ENCODE assay signal across 28 cellular contexts in the genomic region with DNA sequence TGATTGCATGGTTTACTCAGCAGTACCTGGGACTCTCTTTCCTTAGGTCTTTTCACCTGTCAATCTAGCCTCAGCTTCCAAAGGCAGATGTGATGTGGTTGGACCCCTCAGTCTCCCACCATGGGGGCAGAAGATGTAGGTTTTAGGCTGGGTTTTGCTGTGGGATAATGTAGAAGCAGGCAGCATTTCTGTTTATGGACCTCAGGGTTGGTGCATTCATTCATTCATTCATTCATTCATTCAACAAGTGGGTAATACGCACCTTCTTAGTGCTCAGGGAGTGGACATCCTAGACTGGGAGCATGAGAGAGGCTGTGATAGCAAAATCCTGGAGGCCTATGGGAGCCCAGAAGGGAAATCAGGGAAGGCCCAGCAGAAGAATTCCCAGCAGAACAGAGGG.
"Had no signal": no experiment of that assay in that cellular context is flagged by ENCODE, and none has a peak within 500 bp of the region (broad histone marks: within the 10 kb centered on the region; RNA-seq: fewer than 3 reads in every experiment).

No MANE protein-coding gene starts in this region.

- H3K4me3 ChIP-seq: neural progenitor cell, pancreas, psoas muscle, skin epidermis, smooth muscle cell, spleen, suprapubic skin, testis, tibial nerve, upper lobe of left lung, vagina had no signal

- H3K9ac ChIP-seq: neural progenitor cell had no signal

- H3K27me3 ChIP-seq: neural progenitor cell, pancreas, spleen, suprapubic skin, testis, tibial nerve, upper lobe of left lung, vagina had no signal

- H3K9me3 ChIP-seq: pancreas, psoas muscle, spleen, suprapubic skin, testis, tibial nerve, upper lobe of left lung, vagina had no signal

- H3K4me1 ChIP-seq: pancreas had no signal

- ATAC-seq: naive thymus-derived CD8-positive, alpha-beta T cell; natural killer cell treated with Interleukin-12 subunit alpha and Interleukin-12 subunit beta and Interleukin-15 and Interleukin-18, amount 100 ng/mL, for 72 hours; pancreas; psoas muscle; right cardiac atrium; sciatic nerve; stimulated activated memory B cell treated with anti-CD40 and anti-IgM and Interleukin-4, amounts not matched to agents 10 μg/mL and 1 μg/mL and 100 μg/mL, for 72 hours; stimulated activated naive CD8-positive, alpha-beta T cell treated with anti-CD3 and anti-CD28 coated beads, Interleukin-15, amount 100 ng/mL, for 72 hours; stimulated activated naive CD8-positive, alpha-beta T cell treated with anti-CD3 and anti-CD28 coated beads, Interleukin-15, Interleukin-2, amounts not matched to agents 100 U/mL and 50 U/mL, for 24 hours had no signal

- DNase-seq: naive B cell; naive thymus-derived CD8-positive, alpha-beta T cell; occipital lobe; pancreas; psoas muscle; right cardiac atrium; spleen; stimulated activated CD4-positive, alpha-beta T cell treated with anti-CD3 and anti-CD28 coated beads, Interleukin-12 subunit alpha, Interleukin-12 subunit beta, amount 100 ng/mL, for 4 hours; stimulated activated CD4-positive, alpha-beta T cell treated with anti-CD3 and anti-CD28 coated beads, Interleukin-1b, Interleukin-23, amount 100 ng/mL, for 48 hours; stimulated activated CD4-positive, alpha-beta T cell treated with anti-CD3 and anti-CD28 coated beads, Interleukin-4, amount 100 ng/mL, for 1 hour; stimulated activated CD4-positive, alpha-beta T cell treated with anti-CD3 and anti-CD28 coated beads, Interleukin-4, amount 100 ng/mL, for 4 hours; stimulated activated CD8-positive, alpha-beta memory T cell treated with anti-CD3 and anti-CD28 coated beads, Interleukin-4, amount 100 ng/mL, for 48 hours; stimulated activated naive CD4-positive, alpha-beta T cell; stimulated activated naive CD8-positive, alpha-beta T cell treated with anti-CD3 and anti-CD28 coated beads, Interleukin-15, amount 100 ng/mL, for 72 hours; stimulated activated naive CD8-positive, alpha-beta T cell treated with anti-CD3 and anti-CD28 coated beads, Interleukin-15, Interleukin-2, amounts not matched to agents 100 U/mL and 50 U/mL, for 24 hours; substantia nigra; testis; upper lobe of left lung had no signal

- H3K36me3 ChIP-seq: neural progenitor cell, pancreas, spleen, suprapubic skin, upper lobe of left lung, vagina had no signal

- H3K27ac ChIP-seq: neural progenitor cell, pancreas, psoas muscle, skin epidermis, spleen, suprapubic skin, testis, upper lobe of left lung, vagina had no signal

- H3K4me2 ChIP-seq: neural progenitor cell, smooth muscle cell had no signal

- H2AFZ ChIP-seq: neural progenitor cell had no signal

- FAIRE-seq: pancreas, urothelium cell line had no signal
